Comparison of ENCODE assay signal across 8 cellular contexts in the genomic region with DNA sequence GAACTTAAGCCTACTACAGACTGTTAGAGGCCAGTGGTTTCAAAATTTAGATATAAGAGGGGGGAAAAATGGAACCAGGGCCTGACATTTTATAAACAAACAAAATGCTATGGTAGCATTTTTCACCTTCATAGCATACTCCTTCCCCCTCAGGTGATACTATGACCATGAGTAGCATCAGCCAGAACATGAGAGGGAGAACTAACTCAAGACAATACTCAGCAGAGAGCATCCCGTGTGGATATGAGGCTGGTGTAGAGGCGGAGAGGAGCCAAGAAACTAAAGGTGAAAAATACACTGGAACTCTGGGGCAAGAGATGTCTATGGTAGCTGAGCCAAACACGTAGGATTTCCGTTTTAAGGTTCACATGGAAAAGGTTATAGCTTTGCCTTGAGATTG.
DNase-seq lines count a peak whose midpoint lies in the region; ATAC-seq and TF ChIP-seq lines count a peak whose summit lies in the region.
"Not testable (repeated sequence)": the region's sequence is repeated elsewhere in the genome, so short reads cannot be mapped to it uniquely, and the experiment has no call there.

No MANE protein-coding gene starts in this region.

- H3K4me3 Mint-ChIP-seq in activated CD8-positive, alpha-beta T cell treated with anti-CD3 and anti-CD28 coated beads, Interleukin-2, amount 10 ng/mL, durations not matched to agents 7 days and 5 days; activated naive CD8-positive, alpha-beta T cell treated with anti-CD3 and anti-CD28 coated beads for 36 hours; MCF 10A (ENCODE audit: unreplicated experiment); stimulated activated effector memory CD8-positive, alpha-beta T cell treated with anti-CD3 and anti-CD28 coated beads, Interleukin-12 subunit alpha, Interleukin-12 subunit beta, amount 100 ng/mL, for 72 hours: not testable (repeated sequence)
- H3K4me3 Mint-ChIP-seq in activated T-helper 17 cell treated with anti-CD3 and anti-CD28 coated beads, Interleukin-2, amount 50 U/mL, for 72 hours, result peak overlapping the region; percentile 64
- H3K4me3 Mint-ChIP-seq in stimulated activated naive CD8-positive, alpha-beta T cell treated with anti-CD3 and anti-CD28 coated beads, Interleukin-15, amount 100 ng/mL, for 72 hours, result peak overlapping the region in 1 of 2 donors; percentile 46

- peaks cover 20% of the 10 kb centered on the region for H3K36me3 Mint-ChIP-seq in activated CD8-positive, alpha-beta T cell treated with anti-CD3 and anti-CD28 coated beads, Interleukin-2, amount 10 ng/mL, durations not matched to agents 7 days and 5 days (ENCODE audit: low read depth)
- H3K36me3 Mint-ChIP-seq in activated T-helper 17 cell treated with anti-CD3 and anti-CD28 coated beads, Interleukin-2, amount 50 U/mL, for 72 hours (ENCODE audit: low read depth), result peaks cover 30% of the 10 kb centered on the region
- peaks cover 33% of the 10 kb centered on the region for H3K36me3 Mint-ChIP-seq in activated naive CD8-positive, alpha-beta T cell treated with anti-CD3 and anti-CD28 coated beads for 36 hours
- H3K36me3 Mint-ChIP-seq in MCF 10A (ENCODE audit: insufficient read depth, unreplicated experiment), result peaks cover 13% of the 10 kb centered on the region
- H3K36me3 Mint-ChIP-seq in stimulated activated effector memory CD8-positive, alpha-beta T cell treated with anti-CD3 and anti-CD28 coated beads, Interleukin-12 subunit alpha, Interleukin-12 subunit beta, amount 100 ng/mL, for 72 hours, result not testable (repeated sequence)

- H3K4me1 Mint-ChIP-seq in activated CD8-positive, alpha-beta T cell treated with anti-CD3 and anti-CD28 coated beads, Interleukin-2, amount 10 ng/mL, durations not matched to agents 7 days and 5 days (ENCODE audit: low read depth), result peaks cover 15% of the 10 kb centered on the region
- H3K4me1 Mint-ChIP-seq in activated T-helper 17 cell treated with anti-CD3 and anti-CD28 coated beads, Interleukin-2, amount 50 U/mL, for 72 hours; MCF 10A (ENCODE audit: insufficient read depth, unreplicated experiment): not testable (repeated sequence)
- H3K4me1 Mint-ChIP-seq in activated naive CD8-positive, alpha-beta T cell treated with anti-CD3 and anti-CD28 coated beads for 36 hours, result peaks cover 15% of the 10 kb centered on the region
- H3K4me1 Mint-ChIP-seq in stimulated activated effector memory CD8-positive, alpha-beta T cell treated with anti-CD3 and anti-CD28 coated beads, Interleukin-12 subunit alpha, Interleukin-12 subunit beta, amount 100 ng/mL, for 72 hours, result peaks cover 10% of the 10 kb centered on the region
- H3K4me1 Mint-ChIP-seq in stimulated activated naive CD8-positive, alpha-beta T cell treated with anti-CD3 and anti-CD28 coated beads, Interleukin-15, amount 100 ng/mL, for 72 hours, result peaks cover 17% of the 10 kb centered on the region

- not testable (repeated sequence) for H3K9me3 ChIP-seq in BLaER1; PC-3 (ENCODE audit: low read length)

- H3K4me3 ChIP-seq in BLaER1; PC-3 (ENCODE audit: low read length): not testable (repeated sequence)

- not testable (repeated sequence) for H3K9me3 Mint-ChIP-seq in activated CD8-positive, alpha-beta T cell treated with anti-CD3 and anti-CD28 coated beads, Interleukin-2, amount 10 ng/mL, durations not matched to agents 7 days and 5 days (ENCODE audit: insufficient read depth); activated T-helper 17 cell treated with anti-CD3 and anti-CD28 coated beads, Interleukin-2, amount 50 U/mL, for 72 hours; activated naive CD8-positive, alpha-beta T cell treated with anti-CD3 and anti-CD28 coated beads for 36 hours; MCF 10A (ENCODE audit: unreplicated experiment); stimulated activated effector memory CD8-positive, alpha-beta T cell treated with anti-CD3 and anti-CD28 coated beads, Interleukin-12 subunit alpha, Interleukin-12 subunit beta, amount 100 ng/mL, for 72 hours; stimulated activated naive CD8-positive, alpha-beta T cell treated with anti-CD3 and anti-CD28 coated beads, Interleukin-15, amount 100 ng/mL, for 72 hours

- intact Hi-C loops in PC-3 (cut with micrococcal nuclease); MCF 10A (cut with micrococcal nuclease): not testable (repeated sequence)

- peak overlapping the region; percentile 26 for H3K27ac Mint-ChIP-seq in activated CD8-positive, alpha-beta T cell treated with anti-CD3 and anti-CD28 coated beads, Interleukin-2, amount 10 ng/mL, durations not matched to agents 7 days and 5 days
- H3K27ac Mint-ChIP-seq in activated T-helper 17 cell treated with anti-CD3 and anti-CD28 coated beads, Interleukin-2, amount 50 U/mL, for 72 hours, result peak overlapping the region; percentile 76
- peak overlapping the region; percentile 89 for H3K27ac Mint-ChIP-seq in activated naive CD8-positive, alpha-beta T cell treated with anti-CD3 and anti-CD28 coated beads for 36 hours
- not testable (repeated sequence) for H3K27ac Mint-ChIP-seq in MCF 10A (ENCODE audit: low read depth, unreplicated experiment); stimulated activated effector memory CD8-positive, alpha-beta T cell treated with anti-CD3 and anti-CD28 coated beads, Interleukin-12 subunit alpha, Interleukin-12 subunit beta, amount 100 ng/mL, for 72 hours; stimulated activated naive CD8-positive, alpha-beta T cell treated with anti-CD3 and anti-CD28 coated beads, Interleukin-15, amount 100 ng/mL, for 72 hours

- not testable (repeated sequence) for H3K79me2 ChIP-seq in PC-3 (ENCODE audit: low read length)

- H3K27me3 Mint-ChIP-seq in activated CD8-positive, alpha-beta T cell treated with anti-CD3 and anti-CD28 coated beads, Interleukin-2, amount 10 ng/mL, durations not matched to agents 7 days and 5 days (ENCODE audit: low read depth); activated T-helper 17 cell treated with anti-CD3 and anti-CD28 coated beads, Interleukin-2, amount 50 U/mL, for 72 hours; activated naive CD8-positive, alpha-beta T cell treated with anti-CD3 and anti-CD28 coated beads for 36 hours; MCF 10A (ENCODE audit: insufficient read depth, unreplicated experiment); stimulated activated naive CD8-positive, alpha-beta T cell treated with anti-CD3 and anti-CD28 coated beads, Interleukin-15, amount 100 ng/mL, for 72 hours: not testable (repeated sequence)

- H3F3A ChIP-seq in PC-3 (ENCODE audit: low read length, unreplicated experiment), result not testable (repeated sequence)

- CTCF ChIA-PET in PC-3 (lab: Charles Lee); activated CD8-positive, alpha-beta T cell treated with anti-CD3 and anti-CD28 coated beads, Interleukin-2, amount 10 ng/mL, durations not matched to agents 7 days and 5 days (lab: Charles Lee); MCF 10A (lab: Yijun Ruan, JAX): not testable (repeated sequence)

- BruUV-seq in PC-3 (replicated peaks; lab: Mats Ljungman, UMichigan) (TSS peak; percentile 25), MCF 10A (replicated peaks; lab: Mats Ljungman, UMichigan) (TSS peak; percentile 43)

- H4K20me1 ChIP-seq in BLaER1; PC-3 (ENCODE audit: low read length): not testable (repeated sequence)

- H2AFZ ChIP-seq in PC-3 (ENCODE audit: low read length), result not testable (repeated sequence)

- peaks cover 14% of the 10 kb centered on the region for H3K4me1 ChIP-seq in BLaER1
- not testable (repeated sequence) for H3K4me1 ChIP-seq in PC-3 (ENCODE audit: insufficient read depth, low read length)

- TF ChIP-seq CTCF in PC-3 (conservative IDR thresholded peaks at IDR 0.05; ENCODE audit: low read depth, low read length); MCF 10A (IDR thresholded peaks at IDR 0.05; ENCODE audit: unreplicated experiment): not testable (repeated sequence)

- POLR2A ChIA-PET in PC-3 (lab: Charles Lee; ENCODE audit: unreplicated experiment); activated CD8-positive, alpha-beta T cell treated with anti-CD3 and anti-CD28 coated beads, Interleukin-2, amount 10 ng/mL, durations not matched to agents 7 days and 5 days (lab: Charles Lee); MCF 10A (lab: Yijun Ruan, JAX): not testable (repeated sequence)

- H3K27ac ChIP-seq in BLaER1; PC-3 (ENCODE audit: low read length): not testable (repeated sequence)

- not testable (repeated sequence) for H3K36me3 ChIP-seq in BLaER1; PC-3 (ENCODE audit: low read depth, low read length)

- H3K27me3 ChIP-seq in BLaER1; PC-3 (ENCODE audit: low read length): not testable (repeated sequence)

- not testable (repeated sequence) for H3K9ac ChIP-seq in BLaER1; PC-3 (ENCODE audit: low read length)

- ATAC-seq in PC-3; activated CD8-positive, alpha-beta T cell treated with anti-CD3 and anti-CD28 coated beads, Interleukin-2, amount 10 ng/mL, durations not matched to agents 7 days and 5 days: not testable (repeated sequence)
- peak; percentile 49 for ATAC-seq in activated T-helper 17 cell treated with anti-CD3 and anti-CD28 coated beads, Interleukin-2, amount 50 U/mL, for 72 hours (replicated peaks)
- peak; percentile 54 for ATAC-seq in stimulated activated effector memory CD8-positive, alpha-beta T cell treated with anti-CD3 and anti-CD28 coated beads, Interleukin-12 subunit alpha, Interleukin-12 subunit beta, amount 100 ng/mL, for 72 hours
- ATAC-seq in stimulated activated naive CD8-positive, alpha-beta T cell treated with anti-CD3 and anti-CD28 coated beads, Interleukin-15, amount 100 ng/mL, for 72 hours, result peak; percentile 51

- not testable (repeated sequence) for H3K9me2 ChIP-seq in PC-3 (replicated peaks; ENCODE audit: low read length)

- peak overlapping the region; percentile 37; the same call in 1 of the 2 replicates for H3K4me2 ChIP-seq in BLaER1
- H3K4me2 ChIP-seq in PC-3 (ENCODE audit: low read length), result not testable (repeated sequence)

- DNase-seq in PC-3; activated CD8-positive, alpha-beta T cell treated with anti-CD3 and anti-CD28 coated beads, Interleukin-2, amount 10 ng/mL, durations not matched to agents 7 days and 5 days; activated naive CD8-positive, alpha-beta T cell treated with anti-CD3 and anti-CD28 coated beads for 36 hours; MCF 10A (ENCODE audit: unreplicated experiment); stimulated activated effector memory CD8-positive, alpha-beta T cell treated with anti-CD3 and anti-CD28 coated beads, Interleukin-12 subunit alpha, Interleukin-12 subunit beta, amount 100 ng/mL, for 72 hours (ENCODE audit: low spot score in 2 of 2); stimulated activated naive CD8-positive, alpha-beta T cell treated with anti-CD3 and anti-CD28 coated beads, Interleukin-15, amount 100 ng/mL, for 72 hours: not testable (repeated sequence)
